ENCODE assay signal across 11 cellular contexts in the genomic region with DNA sequence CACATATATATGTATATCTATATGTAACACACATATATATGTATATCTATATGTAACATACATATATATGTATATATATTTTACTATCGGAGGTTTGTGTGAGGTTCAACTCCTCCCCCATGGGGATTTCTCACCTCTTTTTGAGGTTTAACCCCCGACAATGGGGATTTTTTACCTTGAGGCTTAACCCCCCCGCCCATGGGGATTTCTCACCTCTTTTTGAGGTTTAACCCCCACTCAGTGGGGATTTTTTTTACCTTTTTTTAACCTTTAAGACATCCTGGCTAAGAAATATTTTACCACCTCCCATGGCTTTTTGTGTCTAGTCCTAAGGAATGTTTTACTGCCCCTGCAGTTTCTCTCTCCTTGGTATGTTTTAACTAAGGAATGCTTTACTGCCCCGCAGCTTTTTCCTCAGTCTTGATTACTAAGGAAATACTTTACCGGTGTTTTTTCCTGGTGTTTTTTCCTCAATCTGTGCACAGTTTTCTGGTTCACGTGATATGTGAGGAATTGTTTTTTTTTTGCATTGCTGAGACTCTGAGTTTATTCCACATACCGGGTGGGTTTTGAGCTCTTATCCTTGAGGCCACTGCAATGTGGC.
DNase-seq lines count a peak whose midpoint lies in the region; ATAC-seq, FAIRE-seq and TF ChIP-seq lines count a peak whose summit lies in the region.
"Had no signal": no experiment of that assay in that cellular context is flagged by ENCODE, and none has a peak within 500 bp of the region (broad histone marks: within the 10 kb centered on the region; RNA-seq: fewer than 3 reads in every experiment).

No MANE protein-coding gene starts in this region.

- H3K9me3 Mint-ChIP-seq in GM23338 = peaks cover 6% of the 10 kb centered on the region; the same call in 1 of the 3 replicates

- no peaks in the 10 kb centered on the region; the same call in 2 of the 3 replicates for H3K36me3 Mint-ChIP-seq in GM23338 (ENCODE audit: low read depth)

- POLR2A ChIA-PET in endothelial cell of umbilical vein (lab: Charles Lee) = no interaction called here

- no peaks in the 10 kb centered on the region for H3K27me3 ChIP-seq in GM23338 (ENCODE audit: insufficient read depth)
- no peaks in the 10 kb centered on the region for H3K27me3 ChIP-seq in endothelial cell of umbilical vein (ENCODE audit: control insufficient read depth in 2 of 2, insufficient read depth in 2 of 2, low read length in 2 of 2)
- H3K27me3 ChIP-seq in right atrium auricular region = no peaks in the 10 kb centered on the region

- intact Hi-C loops in endothelial cell of umbilical vein (cut with micrococcal nuclease) = no loop called here

- TF ChIP-seq POLR2A in endothelial cell of umbilical vein (IDR thresholded peaks at IDR 0.05; ENCODE audit: low read depth, low read length) = no peak

- no peak overlapping the region for H3K4me3 Mint-ChIP-seq in GM23338

- H3K9ac ChIP-seq in endothelial cell of umbilical vein (replicated peaks; ENCODE audit: extremely low read depth, insufficient read depth, low read length) = no peak overlapping the region
- H3K9ac ChIP-seq: KMS-11 had no signal

- CTCF ChIA-PET in endothelial cell of umbilical vein (lab: Charles Lee) = interaction anchor here (1.1 kb wide), 1 partner anchor 22 kb away, joined by 3 read pairs; no protein-coding TSS in a partner anchor

- H3K4me3 ChIP-seq in GM23338 = no peak overlapping the region
- no peak overlapping the region for H3K4me3 ChIP-seq in endothelial cell of umbilical vein (replicated peaks in 1 of 3; ENCODE audit: insufficient read depth in 1 of 3, low read depth in 1 of 3, low read length in 3 of 3)
- no peak overlapping the region for H3K4me3 ChIP-seq in right atrium auricular region

- 0 out of 2 replicates have a peak, but pooled peaks cover 4% of the 10 kb centered on the region for H3F3A ChIP-seq in GM23338 (replicated peaks; ENCODE audit: low read depth)

- H3K27ac ChIP-seq in GM23338 (ENCODE audit: low read depth) (no peak overlapping the region), endothelial cell of umbilical vein (ENCODE audit: insufficient read depth, low read depth, low read length) (no peak overlapping the region), right atrium auricular region (no peak overlapping the region)
- H3K27ac ChIP-seq: KMS-11, RWPE1 had no signal

- no peak for ATAC-seq in GM23338
- no peak for ATAC-seq in HG02840 (IDR thresholded peaks at IDR 0.05; ENCODE audit: low FRiP score, unreplicated experiment)
- no peak for ATAC-seq in HG03196 (IDR thresholded peaks at IDR 0.05; ENCODE audit: unreplicated experiment)

- no peaks in the 10 kb centered on the region for H3K4me1 Mint-ChIP-seq in GM23338

- no TSS peak for BruUV-seq in endothelial cell of umbilical vein (replicated peaks; lab: Mats Ljungman, UMichigan)

- H4K20me1 ChIP-seq in GM23338 (replicated peaks; ENCODE audit: insufficient read depth) (no peaks in the 10 kb centered on the region), endothelial cell of umbilical vein (replicated peaks; ENCODE audit: control insufficient read depth, extremely low read depth, insufficient read depth, low read length) (no peaks in the 10 kb centered on the region)

- no peaks in the 10 kb centered on the region for H3K9me1 ChIP-seq in endothelial cell of umbilical vein (replicated peaks; ENCODE audit: control insufficient read depth, extremely low read depth, insufficient read depth, low read length)

- TF ChIP-seq CTCF in GM23338 (conservative IDR thresholded peaks at IDR 0.05; ENCODE audit: low read depth in 2 of 2) (no peak), endothelial cell of umbilical vein (IDR thresholded peaks at IDR 0.05; ENCODE audit: extremely low read depth in 1 of 2, insufficient read depth in 1 of 2, low read depth in 1 of 2, low read length in 2 of 2) (no peak), right atrium auricular region (IDR thresholded peaks at IDR 0.05) (no peak)

- H2AFZ ChIP-seq in GM23338 (no peak overlapping the region), endothelial cell of umbilical vein (ENCODE audit: low read depth, low read length) (no peak overlapping the region)

- dilution Hi-C loops in endothelial cell of umbilical vein (cut with MboI; ENCODE audit: extremely low pct_ligation_motif_present, low sequenced_read_pairs) = no loop called here

- H3K9me2 ChIP-seq in GM23338 (ENCODE audit: insufficient read depth) = peaks cover 4% of the 10 kb centered on the region; the same call in 1 of the 2 replicates

- H3K79me2 ChIP-seq in GM23338 (replicated peaks; ENCODE audit: insufficient read depth) (no peaks in the 10 kb centered on the region), endothelial cell of umbilical vein (ENCODE audit: control insufficient read depth, insufficient read depth, low read length) (no peaks in the 10 kb centered on the region)

- H3K4me1 ChIP-seq in GM23338 (ENCODE audit: insufficient read depth) (no peaks in the 10 kb centered on the region), endothelial cell of umbilical vein (ENCODE audit: control insufficient read depth, extremely low read depth, insufficient read depth, low read length) (no peaks in the 10 kb centered on the region), right atrium auricular region (no peaks in the 10 kb centered on the region)

- no peak for FAIRE-seq in endothelial cell of umbilical vein (lab: Jason Lieb, UNC)

- H3K9me3 ChIP-seq in endothelial cell of umbilical vein (replicated peaks; ENCODE audit: control insufficient read depth, insufficient read depth, low read length) (no peaks in the 10 kb centered on the region), right atrium auricular region (no peaks in the 10 kb centered on the region)

- H3K4me2 ChIP-seq in GM23338 (no peak overlapping the region), endothelial cell of umbilical vein (ENCODE audit: insufficient read depth, low read length) (no peak overlapping the region)
- H3K4me2 ChIP-seq: KMS-11 had no signal

- H3K36me3 ChIP-seq in GM23338 (ENCODE audit: insufficient read depth) = no peaks in the 10 kb centered on the region
- no peaks in the 10 kb centered on the region for H3K36me3 ChIP-seq in endothelial cell of umbilical vein (ENCODE audit: control insufficient read depth in 2 of 2, extremely low read depth in 1 of 2, insufficient read depth in 2 of 2, low read length in 2 of 2)
- H3K36me3 ChIP-seq in right atrium auricular region = no peaks in the 10 kb centered on the region

- peaks cover 3% of the 10 kb centered on the region for H3K27me3 Mint-ChIP-seq in GM23338 (ENCODE audit: insufficient read depth, low read depth, poor library complexity)
- H3K27me3 Mint-ChIP-seq: progenitor cell of endocrine pancreas had no signal

- DNase-seq in GM23338 (ENCODE audit: low spot score) (peak; percentile 30), endothelial cell of umbilical vein (ENCODE audit: low read depth, low spot score) (peak; percentile 33), SW480 (ENCODE audit: low spot score) (no peak), right atrium auricular region (ENCODE audit: low spot score) (no peak)
- DNase-seq in activated CD8-positive, alpha-beta memory T cell treated with anti-CD3 and anti-CD28 coated beads, Interleukin-2, amount 50 U/mL, for 24 hours (ENCODE audit: extremely low read depth) = peak; percentile 13
- DNase-seq in stimulated activated CD8-positive, alpha-beta memory T cell treated with anti-CD3 and anti-CD28 coated beads, Interleukin-12 subunit alpha, Interleukin-12 subunit beta, amount 100 ng/mL, for 4 hours (ENCODE audit: low read depth) = peak; percentile 27

- H3K27ac Mint-ChIP-seq in GM23338 = no peak overlapping the region
- H3K27ac Mint-ChIP-seq: progenitor cell of endocrine pancreas had no signal

TF ChIP-seq in GM23338, 12 proteins besides CTCF, POLR2A, EP300 and RAD21:
- TF ChIP-seq, protein P1, sequence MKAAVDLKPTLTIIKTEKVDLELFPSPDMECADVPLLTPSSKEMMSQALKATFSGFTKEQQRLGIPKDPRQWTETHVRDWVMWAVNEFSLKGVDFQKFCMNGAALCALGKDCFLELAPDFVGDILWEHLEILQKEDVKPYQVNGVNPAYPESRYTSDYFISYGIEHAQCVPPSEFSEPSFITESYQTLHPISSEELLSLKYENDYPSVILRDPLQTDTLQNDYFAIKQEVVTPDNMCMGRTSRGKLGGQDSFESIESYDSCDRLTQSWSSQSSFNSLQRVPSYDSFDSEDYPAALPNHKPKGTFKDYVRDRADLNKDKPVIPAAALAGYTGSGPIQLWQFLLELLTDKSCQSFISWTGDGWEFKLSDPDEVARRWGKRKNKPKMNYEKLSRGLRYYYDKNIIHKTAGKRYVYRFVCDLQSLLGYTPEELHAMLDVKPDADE (IDR thresholded peaks at IDR 0.05) = no peak
- TF ChIP-seq NANOG (IDR thresholded peaks at IDR 0.05; ENCODE audit: borderline replicate concordance) = no peak
- TF ChIP-seq POLR2AphosphoS5 (IDR thresholded peaks at IDR 0.05; ENCODE audit: low read depth) = no peak

TF ChIP-seq in endothelial cell of umbilical vein, 7 proteins besides CTCF, POLR2A, EP300 and RAD21:
- TF ChIP-seq EZH2 (IDR thresholded peaks at IDR 0.05; ENCODE audit: borderline replicate concordance, low read depth, low read length, severe bottlenecking) = no peak
- TF ChIP-seq, protein P2, sequence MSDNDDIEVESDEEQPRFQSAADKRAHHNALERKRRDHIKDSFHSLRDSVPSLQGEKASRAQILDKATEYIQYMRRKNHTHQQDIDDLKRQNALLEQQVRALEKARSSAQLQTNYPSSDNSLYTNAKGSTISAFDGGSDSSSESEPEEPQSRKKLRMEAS (IDR thresholded peaks at IDR 0.05; ENCODE audit: insufficient read depth, insufficient read length) = no peak
- TF ChIP-seq POLR2AphosphoS5 (IDR thresholded peaks at IDR 0.05; ENCODE audit: insufficient read depth, low read depth, low read length) = no peak
- TF ChIP-seq GATA2 (IDR thresholded peaks at IDR 0.05; ENCODE audit: insufficient read depth, insufficient read length, low read depth, low read length) = no peak
- TF ChIP-seq FOS (IDR thresholded peaks at IDR 0.05; ENCODE audit: borderline replicate concordance, insufficient read depth, low read length) = no peak
- no peak for TF ChIP-seq JUN (IDR thresholded peaks at IDR 0.05; ENCODE audit: borderline replicate concordance, insufficient read depth, insufficient read length, low read depth)
- no peak for TF ChIP-seq MYC (IDR thresholded peaks at IDR 0.05; ENCODE audit: low read depth, low read length)

Comparison
In these comparisons a context has a peak if more than half of its experiments do, and no peak if none do; other contexts are left out.
1. DNase-seq: peak in GM23338 (single experiment), activated CD8-positive, alpha-beta memory T cell treated with anti-CD3 and anti-CD28 coated beads, Interleukin-2, amount 50 U/mL, for 24 hours (single experiment), endothelial cell of umbilical vein (single experiment) and stimulated activated CD8-positive, alpha-beta memory T cell treated with anti-CD3 and anti-CD28 coated beads, Interleukin-12 subunit alpha, Interleukin-12 subunit beta, amount 100 ng/mL, for 4 hours (single experiment); none in SW480 (single experiment) and right atrium auricular region (single experiment).